Comparison of ENCODE assay signal across 24 cellular contexts in genomic region chr2:241496904-241497877, GRCh38. TPM values are rescaled to one million over a fixed set of nuclear protein-coding genes. Genes with fewer than 3 reads are reported as not detected.
A peak's percentile ranks its signal among the peaks of the same experiment; 100 is the strongest.
DNase-seq lines count a peak whose midpoint lies in the region; ATAC-seq and TF ChIP-seq lines count a peak whose summit lies in the region.
"Had no signal": no experiment of that assay in that cellular context is flagged by ENCODE, and none has a peak within 500 bp of the region (broad histone marks: within the 10 kb centered on the region; RNA-seq: fewer than 3 reads in every experiment).

No MANE protein-coding gene starts in this region.

- ATAC-seq in GM21381 (IDR thresholded peaks at IDR 0.05; ENCODE audit: unreplicated experiment) = no peak
- ATAC-seq: activated CD8-positive, alpha-beta T cell treated with anti-CD3 and anti-CD28 coated beads for 36 hours; body of pancreas; effector memory CD8-positive, alpha-beta T cell; esophagus mucosa; GM12878 had no signal

- peak in 1 of 2 donors; percentile 21 for TF ChIP-seq POLR2A in Peyer's patch (IDR thresholded peaks at IDR 0.05)

- no peaks in the 10 kb centered on the region for H3K27me3 ChIP-seq in Peyer's patch
- H3K27me3 ChIP-seq in osteoblast (ENCODE audit: insufficient read depth, low read length) = no peaks in the 10 kb centered on the region
- H3K27me3 ChIP-seq: body of pancreas had no signal

- H4K20me1 ChIP-seq in osteoblast (ENCODE audit: insufficient read depth, low read length) = peaks cover 23% of the 10 kb centered on the region

- H3K79me2 ChIP-seq in osteoblast (ENCODE audit: insufficient read depth, low read length) = peaks cover 27% of the 10 kb centered on the region

- H3K9me3 ChIP-seq in Peyer's patch (no peaks in the 10 kb centered on the region), osteoblast (ENCODE audit: low read depth, low read length) (no peaks in the 10 kb centered on the region)
- H3K9me3 ChIP-seq: body of pancreas, left ventricle myocardium inferior had no signal

- TF ChIP-seq CTCF in Peyer's patch (IDR thresholded peaks at IDR 0.05) = no peak
- TF ChIP-seq CTCF in osteoblast (IDR thresholded peaks at IDR 0.05; ENCODE audit: extremely low read depth, low read depth, low read length) = no peak

- no peak overlapping the region for H2AFZ ChIP-seq in osteoblast (ENCODE audit: low read length)

- peak; percentile 72 for DNase-seq in DMS53 treated with DMSO at 0.1 percent for 48 hours (lab: John Stamatoyannopoulos, UW; ENCODE audit: unreplicated experiment)
- peak; percentile 88 for DNase-seq in NCI-H2029 (lab: John Stamatoyannopoulos, UW)
- peak in 2 of 3 donors; percentile 73 to 78 for DNase-seq in Peyer's patch
- peak; percentile 73 for DNase-seq in osteoblast (ENCODE audit: insufficient read length, low spot score, missing footprints)
- no peak for DNase-seq in ecto neural progenitor cell (ENCODE audit: low spot score)
- no peak for DNase-seq in activated gamma-delta T cell treated with Interleukin-2 at 50 U/mL for 16 hours
- DNase-seq: activated CD8-positive, alpha-beta T cell treated with anti-CD3 and anti-CD28 coated beads for 36 hours; activated effector memory CD4-positive, alpha-beta T cell treated with anti-CD3 and anti-CD28 coated beads, Interleukin-2, amount 50 U/mL, for 16 hours; activated T-cell treated with anti-CD3 and anti-CD28 coated beads for 4 hours; body of pancreas; CD4-positive, alpha-beta memory T cell; DND-41; effector memory CD8-positive, alpha-beta T cell; HFFc6; hippocampal formation; IMR-90; left ventricle myocardium inferior; NCI-H1436; NCI-H446 treated with DMSO at 0.1 percent for 48 hours; SW 1271 had no signal

- no peak overlapping the region for H3K4me3 ChIP-seq in Peyer's patch
- H3K4me3 ChIP-seq in osteoblast (ENCODE audit: insufficient read depth, low read length) = no peak overlapping the region
- H3K4me3 ChIP-seq: body of pancreas, GM12878, left ventricle myocardium inferior had no signal

- H3K4me1 ChIP-seq in Peyer's patch (peaks cover 0 to 29% (median 0%) of the 10 kb centered on the region in 4 donors), osteoblast (ENCODE audit: insufficient read depth, low read length) (no peaks in the 10 kb centered on the region)
- H3K4me1 ChIP-seq: body of pancreas, left ventricle myocardium inferior had no signal

- H3K27ac ChIP-seq in Peyer's patch (peak overlapping the region in 2 of 4 donors; percentile 41 to 70), osteoblast (ENCODE audit: low read depth, low read length) (no peak overlapping the region)
- H3K27ac ChIP-seq: body of pancreas, HL-60, left ventricle myocardium inferior had no signal

- H3K36me3 ChIP-seq in Peyer's patch = peaks cover 0 to 86% (median 0%) of the 10 kb centered on the region in 3 donors
- H3K36me3 ChIP-seq in osteoblast (ENCODE audit: insufficient read depth, low read length) = peaks cover 52% of the 10 kb centered on the region

- no peak overlapping the region for H3K4me2 ChIP-seq in osteoblast (ENCODE audit: insufficient read depth, low read length)

RNA-seq across cellular contexts. Expression of gene STK25, which starts 11.2 kb away (rescaled TPM):
- total RNA-seq in Peyer's patch (100 to 1,000 TPM; 149 to 356 (median 275) TPM), osteoblast (189 and 227 TPM in 2 replicates)

Comparison
In these comparisons a context has a peak if more than half of its experiments do, and no peak if none do; other contexts are left out.
1. DNase-seq: peak in DMS53 treated with DMSO at 0.1 percent for 48 hours (single experiment), NCI-H2029 (single experiment), Peyer's patch (2 of 3) and osteoblast (single experiment); none in ecto neural progenitor cell (single experiment) and activated gamma-delta T cell treated with Interleukin-2 at 50 U/mL for 16 hours (single experiment).